Comparison of ENCODE assay signal across 2 cellular contexts in genomic region chr3:159741281-159741680, GRCh38.
TF ChIP-seq lines count a peak whose summit lies in the region.

No MANE protein-coding gene starts in this region.

TF ChIP-seq in IMR-90, 13 proteins besides CTCF, POLR2A, EP300 and RAD21 (continued from another document):
- peak; percentile 99 for TF ChIP-seq MAFK (IDR thresholded peaks at IDR 0.05; ENCODE audit: low read depth, low read length)
- no peak for TF ChIP-seq ELK1 (IDR thresholded peaks at IDR 0.05; ENCODE audit: borderline replicate concordance, low read depth, low read length)

TF ChIP-seq in K562, 482 proteins besides CTCF, POLR2A, EP300 and RAD21 (continued from another document):
- TF ChIP-seq MAFK (IDR thresholded peaks at IDR 0.05; ENCODE audit: low read length) = peak; percentile 94
- peak; percentile 93 for TF ChIP-seq MAFF (IDR thresholded peaks at IDR 0.05; ENCODE audit: low read length)
